8 cellular contexts compared by ENCODE assay signal in genomic region chr6:46491789-46492547, GRCh38. TPM values are rescaled to one million over a fixed set of nuclear protein-coding genes. Genes with fewer than 3 reads are reported as not detected.
DNase-seq lines count a peak whose midpoint lies in the region; ATAC-seq and TF ChIP-seq lines count a peak whose summit lies in the region.

No MANE protein-coding gene starts in this region.

- peak overlapping the region; percentile 8; the same call in 1 of the 2 replicates for H3K9ac ChIP-seq in HUES48 (ENCODE audit: low read depth, low read length)

- H3K27ac Mint-ChIP-seq in type B pancreatic cell, result no peak overlapping the region

- H3K4me3 Mint-ChIP-seq in type B pancreatic cell, result peak overlapping the region; percentile 66

- peaks cover 33% of the 10 kb centered on the region for H3K27me3 ChIP-seq in HUES48 (ENCODE audit: control insufficient read depth, insufficient read depth, low read length)
- H3K27me3 ChIP-seq in esophagus squamous epithelium, result peaks cover 0 to 56% (median 5%) of the 10 kb centered on the region in 4 donors
- H3K27me3 ChIP-seq in mononuclear cell (ENCODE audit: insufficient read depth, low read length), result peaks cover 65% of the 10 kb centered on the region

- no peaks in the 10 kb centered on the region for H3K36me3 Mint-ChIP-seq in type B pancreatic cell

- H3K27me3 Mint-ChIP-seq in type B pancreatic cell, result peaks cover 74% of the 10 kb centered on the region

- ATAC-seq in GM18498 (IDR thresholded peaks at IDR 0.05; ENCODE audit: unreplicated experiment), result peak; percentile 62
- ATAC-seq in GM21526 (IDR thresholded peaks at IDR 0.05; ENCODE audit: low FRiP score, unreplicated experiment), result no peak

- no peaks in the 10 kb centered on the region for H3K9me3 ChIP-seq in HUES48 (ENCODE audit: control insufficient read depth, insufficient read depth, low read length)
- no peaks in the 10 kb centered on the region for H3K9me3 ChIP-seq in esophagus squamous epithelium
- no peaks in the 10 kb centered on the region for H3K9me3 ChIP-seq in mononuclear cell (ENCODE audit: low read depth, low read length)

- WGBS in esophagus squamous epithelium, 2 donors, result 14 to 17% methylated on average over 8 to 12 of the region's 21 CpGs

- DNase-seq in Ammon's horn (ENCODE audit: low spot score), result peak; percentile 75
- peak; percentile 12 for DNase-seq in UCSD-AML1 (lab: John Stamatoyannopoulos, UW; ENCODE audit: unreplicated experiment)
- DNase-seq in esophagus squamous epithelium (lab: John Stamatoyannopoulos, UW), result no peak
- peak; percentile 67 for DNase-seq in type B pancreatic cell (ENCODE audit: extremely low spot score, unreplicated experiment)

- TF ChIP-seq CTCF in esophagus squamous epithelium (IDR thresholded peaks at IDR 0.05) (peak; percentile 29 to 63 (median 34)), type B pancreatic cell (conservative IDR thresholded peaks at IDR 0.05) (peak; percentile 62)

- no peak for TF ChIP-seq POLR2A in esophagus squamous epithelium (IDR thresholded peaks at IDR 0.05)

- H3K4me1 ChIP-seq in HUES48 (ENCODE audit: control insufficient read depth, insufficient read depth, low read length) (peaks cover 17% of the 10 kb centered on the region), esophagus squamous epithelium (peaks cover 4 to 31% (median 9%) of the 10 kb centered on the region in 3 donors), mononuclear cell (ENCODE audit: insufficient read depth, low read length) (peaks cover 5% of the 10 kb centered on the region)

- H3K36me3 ChIP-seq in HUES48 (ENCODE audit: control insufficient read depth, insufficient read depth, low read length) (no peaks in the 10 kb centered on the region), esophagus squamous epithelium (no peaks in the 10 kb centered on the region)

- no peaks in the 10 kb centered on the region for H3K4me1 Mint-ChIP-seq in type B pancreatic cell (ENCODE audit: unreplicated experiment)

- intact Hi-C loops in esophagus squamous epithelium (cut with DNase I), result no loop called here

- H3K4me3 ChIP-seq in HUES48 (ENCODE audit: low read depth, low read length) (peak overlapping the region; percentile 71), esophagus squamous epithelium (peak overlapping the region; percentile 39 to 77 (median 66)), mononuclear cell (ENCODE audit: low read length) (peak overlapping the region; percentile 32)

- H3K27ac ChIP-seq in HUES48 (ENCODE audit: low read depth, low read length) (peak overlapping the region; percentile 36), esophagus squamous epithelium (peak overlapping the region; percentile 67 to 91 (median 85))

- no peaks in the 10 kb centered on the region for H3K9me3 Mint-ChIP-seq in type B pancreatic cell

RNA-seq across cellular contexts. Expression of gene RCAN2, which starts 0.7 kb away (rescaled TPM):
- 10 to 100 TPM in 1 of 4 donors, 1 to 10 TPM in 3; 1.4 to 12.4 (median 4.0) TPM for total RNA-seq in esophagus squamous epithelium
- total RNA-seq in mononuclear cell, result not detected
- 4.6 and 6.9 TPM in 2 replicates for total RNA-seq in type B pancreatic cell (ENCODE audit: low replicate concordance)
